In the genomic region with DNA sequence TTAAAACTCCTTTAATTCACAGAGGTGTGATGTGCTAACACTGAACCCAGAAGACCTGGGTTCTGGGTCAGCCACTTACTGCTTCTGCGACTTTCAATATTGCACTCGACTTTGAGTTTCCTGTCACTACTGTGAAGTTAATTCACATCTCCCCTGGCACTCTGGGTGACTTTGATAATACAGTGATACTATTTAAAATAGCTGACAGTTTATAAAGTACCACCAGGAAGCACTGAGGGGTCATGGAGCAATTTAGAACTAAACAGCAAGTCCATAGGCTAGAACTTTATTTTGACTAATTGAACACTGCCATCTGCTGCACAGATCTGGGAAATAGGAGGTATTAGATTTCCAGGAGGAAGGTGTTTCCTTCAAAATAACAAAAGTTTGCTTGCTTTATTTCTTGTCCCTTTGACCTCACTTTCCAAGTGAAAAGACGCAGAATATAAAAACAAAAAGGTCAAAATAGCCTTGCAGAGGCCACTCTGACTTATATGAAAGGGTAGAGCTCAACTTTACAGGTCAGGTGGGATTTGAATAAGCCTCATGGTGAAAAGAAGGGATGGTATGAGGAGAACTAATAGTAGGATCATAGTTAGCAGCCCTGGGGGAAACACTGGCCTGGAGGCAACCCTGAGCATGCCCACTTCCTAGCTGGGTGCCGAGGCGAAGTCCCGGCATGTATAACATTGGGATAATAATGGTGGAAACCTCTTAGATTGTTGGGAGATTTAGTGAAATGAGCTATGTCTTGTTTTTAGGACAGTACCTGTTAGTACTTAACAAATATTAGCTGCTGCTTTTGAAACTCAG, we compare ENCODE assay signal across 9 cellular contexts. TPM values are rescaled to one million over a fixed set of nuclear protein-coding genes. Genes with fewer than 3 reads are reported as not detected.
DNase-seq lines count a peak whose midpoint lies in the region; ATAC-seq and TF ChIP-seq lines count a peak whose summit lies in the region.
"Had no signal": no experiment of that assay in that cellular context is flagged by ENCODE, and none has a peak within 500 bp of the region (broad histone marks: within the 10 kb centered on the region; RNA-seq: fewer than 3 reads in every experiment).

No MANE protein-coding gene starts in this region.

- CTCF ChIA-PET in activated CD8-positive, alpha-beta T cell treated with anti-CD3 and anti-CD28 coated beads, Interleukin-2, amount 10 ng/mL, durations not matched to agents 7 days and 5 days (lab: Charles Lee): interaction anchor here (0.6 to 7.1 kb wide), 19 partner anchors 9 to 454 kb away, joined by 3 to 97 read pairs (median 6); no protein-coding TSS in a partner anchor

- H3K9ac ChIP-seq in Loucy (ENCODE audit: low read depth, low read length, poor library complexity, severe bottlenecking): no peak overlapping the region
- H3K9ac ChIP-seq: BLaER1 treated with 17β-estradiol and CSF1 and Interleukin-3, amounts not matched to agents 10 nM and 100 nM had no signal

- H3F3A ChIP-seq in Loucy (ENCODE audit: low read depth): no peaks in the 10 kb centered on the region

- peaks cover 14% of the 10 kb centered on the region for H3K27me3 Mint-ChIP-seq in activated CD8-positive, alpha-beta T cell treated with anti-CD3 and anti-CD28 coated beads, Interleukin-2, amount 10 ng/mL, durations not matched to agents 7 days and 5 days (ENCODE audit: low read depth)

- no peak overlapping the region for H3K4me3 Mint-ChIP-seq in activated CD8-positive, alpha-beta T cell treated with anti-CD3 and anti-CD28 coated beads, Interleukin-2, amount 10 ng/mL, durations not matched to agents 7 days and 5 days

- no peaks in the 10 kb centered on the region for H3K36me3 ChIP-seq in Loucy (ENCODE audit: insufficient read depth, low read length)
- H3K36me3 ChIP-seq in tibial artery: no peaks in the 10 kb centered on the region
- H3K36me3 ChIP-seq: BLaER1 treated with 17β-estradiol and CSF1 and Interleukin-3, amounts not matched to agents 10 nM and 100 nM had no signal

- H3K9me2 ChIP-seq in Loucy (replicated peaks; ENCODE audit: low read depth, low read length): no peaks in the 10 kb centered on the region

- no peaks in the 10 kb centered on the region for H3K4me1 Mint-ChIP-seq in activated CD8-positive, alpha-beta T cell treated with anti-CD3 and anti-CD28 coated beads, Interleukin-2, amount 10 ng/mL, durations not matched to agents 7 days and 5 days (ENCODE audit: low read depth)

- H3K27ac Mint-ChIP-seq in activated CD8-positive, alpha-beta T cell treated with anti-CD3 and anti-CD28 coated beads, Interleukin-2, amount 10 ng/mL, durations not matched to agents 7 days and 5 days: no peak overlapping the region

- no peaks in the 10 kb centered on the region for H3K36me3 Mint-ChIP-seq in activated CD8-positive, alpha-beta T cell treated with anti-CD3 and anti-CD28 coated beads, Interleukin-2, amount 10 ng/mL, durations not matched to agents 7 days and 5 days (ENCODE audit: low read depth)

- intact Hi-C loops in tibial artery (cut with DNase I; ENCODE audit: low total_unique reads): loop anchor here (2.0 kb wide), 1 partner anchor 237 kb away; no protein-coding TSS in a partner anchor

- H3K79me2 ChIP-seq in Loucy (ENCODE audit: insufficient read depth, low read length): no peaks in the 10 kb centered on the region

- H3K27ac ChIP-seq in tibial artery: no peak overlapping the region
- H3K27ac ChIP-seq: BLaER1 treated with 17β-estradiol and CSF1 and Interleukin-3, amounts not matched to agents 10 nM and 100 nM had no signal

- DNase-seq in NCI-H2081 (lab: John Stamatoyannopoulos, UW) (peak; percentile 25 to 26), NCI-H2081 treated with DMSO at 0.1 percent for 48 hours (lab: John Stamatoyannopoulos, UW) (no peak), iPS-NIHi11 (ENCODE audit: low spot score) (peak; percentile 43), tibial artery (no peak), activated gamma-delta T cell treated with Interleukin-2 at 50 U/mL for 16 hours (no peak)
- peak; percentile 40 for DNase-seq in activated CD8-positive, alpha-beta T cell treated with anti-CD3 and anti-CD28 coated beads, Interleukin-2, amount 10 ng/mL, durations not matched to agents 7 days and 5 days
- no peak for DNase-seq in activated T-cell treated with anti-CD3 and anti-CD28 coated beads, Interleukin-2, amount 50 U/mL, for 48 hours

- TF ChIP-seq CTCF in Loucy (conservative IDR thresholded peaks at IDR 0.05; ENCODE audit: low read length): peak; percentile 80
- TF ChIP-seq CTCF in tibial artery (IDR thresholded peaks at IDR 0.05): peak; percentile 43 to 61

- peaks cover 4% of the 10 kb centered on the region for H3K4me1 ChIP-seq in Loucy (ENCODE audit: insufficient read depth, low read length, poor library complexity, severe bottlenecking)
- H3K4me1 ChIP-seq in tibial artery: no peaks in the 10 kb centered on the region
- H3K4me1 ChIP-seq: BLaER1 treated with 17β-estradiol and CSF1 and Interleukin-3, amounts not matched to agents 10 nM and 100 nM had no signal

- H3K9me3 ChIP-seq in Loucy (ENCODE audit: insufficient read depth, low read depth, low read length): no peaks in the 10 kb centered on the region
- H3K9me3 ChIP-seq in tibial artery: no peaks in the 10 kb centered on the region
- H3K9me3 ChIP-seq: BLaER1 treated with 17β-estradiol and CSF1 and Interleukin-3, amounts not matched to agents 10 nM and 100 nM had no signal

- H3K4me2 ChIP-seq in Loucy (ENCODE audit: low read depth, low read length, poor library complexity, severe bottlenecking): no peak overlapping the region
- H3K4me2 ChIP-seq: BLaER1 treated with 17β-estradiol and CSF1 and Interleukin-3, amounts not matched to agents 10 nM and 100 nM had no signal

- no peak overlapping the region for H3K4me3 ChIP-seq in Loucy (ENCODE audit: low read length, poor library complexity, severe bottlenecking)
- no peak overlapping the region for H3K4me3 ChIP-seq in tibial artery
- H3K4me3 ChIP-seq: BLaER1 treated with 17β-estradiol and CSF1 and Interleukin-3, amounts not matched to agents 10 nM and 100 nM had no signal

- ATAC-seq in activated CD8-positive, alpha-beta T cell treated with anti-CD3 and anti-CD28 coated beads, Interleukin-2, amount 10 ng/mL, durations not matched to agents 7 days and 5 days: no peak

- POLR2A ChIA-PET in activated CD8-positive, alpha-beta T cell treated with anti-CD3 and anti-CD28 coated beads, Interleukin-2, amount 10 ng/mL, durations not matched to agents 7 days and 5 days (lab: Charles Lee): no interaction called here

- no peaks in the 10 kb centered on the region for H3K27me3 ChIP-seq in Loucy (ENCODE audit: insufficient read depth, low read length, poor library complexity, severe bottlenecking)
- H3K27me3 ChIP-seq in tibial artery: no peaks in the 10 kb centered on the region
- H3K27me3 ChIP-seq: BLaER1 treated with 17β-estradiol and CSF1 and Interleukin-3, amounts not matched to agents 10 nM and 100 nM had no signal

- H2AFZ ChIP-seq in Loucy (ENCODE audit: low read length): peak overlapping the region; percentile 63; the same call in 1 of the 2 replicates

- no peaks in the 10 kb centered on the region for H4K20me1 ChIP-seq in Loucy (ENCODE audit: insufficient read depth, low read length, poor library complexity, severe bottlenecking)
- H4K20me1 ChIP-seq: BLaER1 treated with 17β-estradiol and CSF1 and Interleukin-3, amounts not matched to agents 10 nM and 100 nM had no signal

- H3K9me3 Mint-ChIP-seq in activated CD8-positive, alpha-beta T cell treated with anti-CD3 and anti-CD28 coated beads, Interleukin-2, amount 10 ng/mL, durations not matched to agents 7 days and 5 days (ENCODE audit: insufficient read depth): no peaks in the 10 kb centered on the region

RNA-seq across cellular contexts. Expression of gene ZNF518B, which starts 53.4 kb away (rescaled TPM):
- total RNA-seq in activated CD8-positive, alpha-beta T cell treated with anti-CD3 and anti-CD28 coated beads, Interleukin-2, amount 10 ng/mL, durations not matched to agents 7 days and 5 days: 10 to 100 TPM; 16.5 to 19.4 TPM

Comparison
In these comparisons a context has a peak if more than half of its experiments do, and no peak if none do; other contexts are left out.
1. DNase-seq: peak in NCI-H2081 (2 of 2), activated CD8-positive, alpha-beta T cell treated with anti-CD3 and anti-CD28 coated beads, Interleukin-2, amount 10 ng/mL, durations not matched to agents 7 days and 5 days (single experiment) and iPS-NIHi11 (single experiment); none in NCI-H2081 treated with DMSO at 0.1 percent for 48 hours (single experiment), tibial artery (0 of 2), activated T-cell treated with anti-CD3 and anti-CD28 coated beads, Interleukin-2, amount 50 U/mL, for 48 hours (0 of 2) and activated gamma-delta T cell treated with Interleukin-2 at 50 U/mL for 16 hours (single experiment).